12 cellular contexts compared by ENCODE assay signal in genomic region chr6:98839788-98840361, GRCh38. TPM values are rescaled to one million over a fixed set of nuclear protein-coding genes. Genes with fewer than 3 reads are reported as not detected.
A peak's percentile ranks its signal among the peaks of the same experiment; 100 is the strongest.
DNase-seq lines count a peak whose midpoint lies in the region; ATAC-seq and TF ChIP-seq lines count a peak whose summit lies in the region.
"Had no signal": no experiment of that assay in that cellular context is flagged by ENCODE, and none has a peak within 500 bp of the region (broad histone marks: within the 10 kb centered on the region; RNA-seq: fewer than 3 reads in every experiment).

No MANE protein-coding gene starts in this region.

- peak; percentile 21 to 37 for DNase-seq in SHP77 (lab: John Stamatoyannopoulos, UW)
- no peak for DNase-seq in SHP77 treated with DMSO at 0.1 percent for 48 hours (lab: John Stamatoyannopoulos, UW)
- peak; percentile 28 for DNase-seq in fibroblast of peridontal ligament (ENCODE audit: extremely low read depth)
- DNase-seq in superior temporal gyrus (ENCODE audit: extremely low spot score), result peak; percentile 93
- no peak for DNase-seq in HEK293T (ENCODE audit: extremely low spot score)
- DNase-seq in ureter (ENCODE audit: low spot score), result no peak
- DNase-seq: CD4-positive, CD25-positive, alpha-beta regulatory T cell; Right ventricle myocardium superior had no signal

- H3K9me3 ChIP-seq in OCI-LY1 (ENCODE audit: low read length), result no peaks in the 10 kb centered on the region

- H3F3A ChIP-seq in OCI-LY1 (ENCODE audit: insufficient read depth, low read length), result no peaks in the 10 kb centered on the region

- H4K20me1 ChIP-seq in OCI-LY1 (ENCODE audit: insufficient read depth, low read length), result no peaks in the 10 kb centered on the region

- POLR2A ChIA-PET in HEK293T (lab: Yijun Ruan, JAX), result no interaction called here

- H3K9ac ChIP-seq in OCI-LY1 (ENCODE audit: low read length), result no peak overlapping the region

- H3K4me2 ChIP-seq in OCI-LY1 (ENCODE audit: low read length), result no peak overlapping the region

- H3K9me2 ChIP-seq in OCI-LY1 (ENCODE audit: low read depth, low read length), result no peaks in the 10 kb centered on the region

- TF ChIP-seq CTCF in OCI-LY1 (IDR thresholded peaks at IDR 0.05; ENCODE audit: low read length), result peak; percentile 34; the same call in 1 of the 2 replicates

- CTCF ChIA-PET in HEK293T (lab: Yijun Ruan, JAX), result interaction anchor here (0.6 to 1.0 kb wide), 2 partner anchors 70 to 71 kb away, joined by 3 read pairs; no protein-coding TSS in a partner anchor

- H3K4me3 ChIP-seq in OCI-LY1 (ENCODE audit: low read depth, low read length, poor library complexity, severe bottlenecking), result no peak overlapping the region

- no peaks in the 10 kb centered on the region for H3K79me2 ChIP-seq in OCI-LY1 (ENCODE audit: insufficient read depth, low read length)

- no peak for ATAC-seq in GM19324 (IDR thresholded peaks at IDR 0.05; ENCODE audit: low FRiP score, unreplicated experiment)

- H3K27ac ChIP-seq in OCI-LY1 (ENCODE audit: low read depth, low read length, poor library complexity, severe bottlenecking), result no peak overlapping the region

- H3K36me3 ChIP-seq in OCI-LY1 (ENCODE audit: insufficient read depth, low read length), result no peaks in the 10 kb centered on the region

- no peaks in the 10 kb centered on the region for H3K27me3 ChIP-seq in OCI-LY1 (ENCODE audit: insufficient read depth, low read length)

- no peaks in the 10 kb centered on the region for H3K4me1 ChIP-seq in OCI-LY1 (ENCODE audit: insufficient read depth, low read length, severe bottlenecking)

- H2AFZ ChIP-seq in OCI-LY1 (ENCODE audit: low read length), result no peak overlapping the region

TF ChIP-seq in HEK293T, 16 proteins besides CTCF, POLR2A, EP300 and RAD21:
- no peak for TF ChIP-seq TARDBP (IDR thresholded peaks at IDR 0.05)
- TF ChIP-seq NFRKB (IDR thresholded peaks at IDR 0.05), result no peak
- no peak for TF ChIP-seq BHLHE40 (IDR thresholded peaks at IDR 0.05; ENCODE audit: borderline replicate concordance)
TF ChIP-seq in HEK293T: peak in this region for 0.

RNA-seq across cellular contexts. Expression of gene POU3F2, which starts 5.5 kb away (rescaled TPM):
- not detected for total RNA-seq in ureter
- total RNA-seq: activated naive CD4-positive, alpha-beta T cell treated with anti-CD3 and anti-CD28 coated beads, Interleukin-2, amount 50 U/mL, for 72 hours; CD4-positive, CD25-positive, alpha-beta regulatory T cell; mesenteric fat pad; Right ventricle myocardium superior had no signal

Comparison
In these comparisons a context has a peak if more than half of its experiments do, and no peak if none do; other contexts are left out.
1. DNase-seq: peak in SHP77 (2 of 2), fibroblast of peridontal ligament (single experiment) and superior temporal gyrus (single experiment); none in SHP77 treated with DMSO at 0.1 percent for 48 hours (single experiment), HEK293T (single experiment) and ureter (single experiment).